ENCODE assay signal across 13 cellular contexts in the genomic region with DNA sequence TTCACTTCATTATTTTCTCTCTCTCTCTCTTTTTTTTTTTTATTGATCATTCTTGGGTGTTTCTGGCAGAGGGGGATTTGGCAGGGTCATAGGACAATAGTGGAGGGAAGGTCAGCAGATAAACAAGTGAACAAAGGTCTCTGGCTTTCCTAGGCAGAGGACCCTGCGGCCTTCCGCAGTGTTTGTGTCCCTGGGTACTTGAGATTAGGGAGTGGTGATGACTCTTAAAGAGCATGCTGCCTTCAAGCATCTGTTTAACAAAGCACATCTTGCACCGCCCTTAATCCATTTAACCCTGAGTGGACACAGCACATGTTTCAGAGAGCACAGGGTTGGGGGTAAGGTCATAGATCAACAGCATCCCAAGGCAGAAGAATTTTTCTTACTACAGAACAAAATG. TPM values are rescaled to one million over a fixed set of nuclear protein-coding genes. Genes with fewer than 3 reads are reported as not detected.
"Had no signal": no experiment of that assay in that cellular context is flagged by ENCODE, and none has a peak within 500 bp of the region (broad histone marks: within the 10 kb centered on the region; RNA-seq: fewer than 3 reads in every experiment).

No MANE protein-coding gene starts in this region.

RNA-seq across cellular contexts. Expression of a gene that starts 42.1 kb away (rescaled TPM):
- total RNA-seq: stomach, subcutaneous adipose tissue, suprapubic skin, temporal lobe, thoracic aorta, thyroid gland, tibial nerve, upper lobe of left lung, upper lobe of right lung, ureter, urinary bladder, uterus, vagina had no signal
- polyA plus RNA-seq: stomach, urinary bladder had no signal

RNA-seq across cellular contexts. Expression of a gene that starts 53.1 kb away (rescaled TPM):
- total RNA-seq: subcutaneous adipose tissue, suprapubic skin, temporal lobe, thoracic aorta, thyroid gland, urinary bladder, uterus, vagina had no signal
- polyA plus RNA-seq: urinary bladder had no signal
